11 cellular contexts compared by ENCODE assay signal in the genomic region with DNA sequence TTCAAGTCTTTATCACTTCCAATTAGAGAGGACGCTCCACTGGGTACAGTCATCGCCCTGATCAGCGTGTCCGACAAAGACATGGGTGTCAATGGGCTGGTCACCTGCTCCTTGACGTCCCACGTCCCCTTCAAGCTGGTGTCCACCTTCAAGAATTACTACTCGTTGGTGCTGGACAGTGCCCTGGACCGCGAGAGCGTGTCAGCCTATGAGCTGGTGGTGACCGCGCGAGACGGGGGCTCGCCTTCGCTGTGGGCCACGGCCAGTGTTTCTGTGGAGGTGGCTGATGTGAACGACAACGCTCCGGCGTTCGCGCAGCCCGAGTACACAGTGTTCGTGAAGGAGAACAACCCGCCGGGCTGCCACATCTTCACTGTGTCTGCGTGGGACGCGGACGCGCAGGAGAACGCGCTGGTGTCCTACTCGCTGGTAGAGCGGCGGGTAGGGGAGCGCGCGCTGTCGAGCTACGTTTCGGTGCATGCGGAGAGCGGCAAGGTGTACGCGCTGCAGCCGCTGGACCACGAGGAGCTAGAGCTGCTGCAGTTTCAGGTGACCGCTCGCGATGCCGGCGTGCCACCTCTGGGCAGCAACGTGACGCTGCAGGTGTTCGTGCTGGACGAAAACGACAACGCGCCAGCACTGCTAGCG. TPM values are rescaled to one million over a fixed set of nuclear protein-coding genes. Genes with fewer than 3 reads are reported as not detected.
"Had no signal": no experiment of that assay in that cellular context is flagged by ENCODE, and none has a peak within 500 bp of the region (broad histone marks: within the 10 kb centered on the region; RNA-seq: fewer than 3 reads in every experiment).

No MANE protein-coding gene starts in this region.

RNA-seq across cellular contexts. Expression of gene PCDHA4, which starts 1.5 kb away (rescaled TPM):
- total RNA-seq: naive thymus-derived CD4-positive, alpha-beta T cell had no signal
- polyA plus RNA-seq: naive thymus-derived CD4-positive, alpha-beta T cell had no signal

RNA-seq across cellular contexts. Expression of gene PCDHA3, which starts 7.5 kb away (rescaled TPM):
- total RNA-seq: esophagus mucosa; naive thymus-derived CD4-positive, alpha-beta T cell had no signal
- polyA plus RNA-seq: liver; naive thymus-derived CD4-positive, alpha-beta T cell had no signal

RNA-seq across cellular contexts. Expression of gene PCDHA5, which starts 13.0 kb away (rescaled TPM):
- total RNA-seq: gastrocnemius medialis; left lobe of liver; naive thymus-derived CD4-positive, alpha-beta T cell had no signal
- polyA plus RNA-seq: keratinocyte; liver; naive thymus-derived CD4-positive, alpha-beta T cell had no signal

RNA-seq across cellular contexts. Expression of gene PCDHA2, which starts 13.7 kb away (rescaled TPM):
- total RNA-seq: cardiac septum; dermis microvascular lymphatic vessel endothelial cell; glomerular endothelial cell; left lobe of liver; liver; naive thymus-derived CD4-positive, alpha-beta T cell; ureter had no signal
- polyA plus RNA-seq: keratinocyte; liver; naive thymus-derived CD4-positive, alpha-beta T cell had no signal

RNA-seq across cellular contexts. Expression of gene PCDHA6, which starts 19.4 kb away (rescaled TPM):
- total RNA-seq: dermis microvascular lymphatic vessel endothelial cell; esophagus mucosa; left lobe of liver; naive thymus-derived CD4-positive, alpha-beta T cell had no signal
- polyA plus RNA-seq: heart left ventricle; naive thymus-derived CD4-positive, alpha-beta T cell had no signal
